In genomic region chr5:54733101-54733500, GRCh38 we compare ENCODE assay signal across 30 cellular contexts.
"Had no signal": no experiment of that assay in that cellular context is flagged by ENCODE, and none has a peak within 500 bp of the region (broad histone marks: within the 10 kb centered on the region; RNA-seq: fewer than 3 reads in every experiment).

No MANE protein-coding gene starts in this region.

- H3K9me3 Mint-ChIP-seq: immature natural killer cell; naive thymus-derived CD8-positive, alpha-beta T cell; nephron; neural crest cell; stimulated activated effector memory CD8-positive, alpha-beta T cell treated with anti-CD3 and anti-CD28 coated beads, Interleukin-12 subunit alpha, Interleukin-12 subunit beta, amount 100 ng/mL, for 72 hours had no signal

- H3K27ac Mint-ChIP-seq: immature natural killer cell; naive thymus-derived CD8-positive, alpha-beta T cell; nephron; stimulated activated effector memory CD8-positive, alpha-beta T cell treated with anti-CD3 and anti-CD28 coated beads, Interleukin-12 subunit alpha, Interleukin-12 subunit beta, amount 100 ng/mL, for 72 hours had no signal

- H3K36me3 Mint-ChIP-seq: naive thymus-derived CD8-positive, alpha-beta T cell; stimulated activated effector memory CD8-positive, alpha-beta T cell treated with anti-CD3 and anti-CD28 coated beads, Interleukin-12 subunit alpha, Interleukin-12 subunit beta, amount 100 ng/mL, for 72 hours had no signal

- H3K27me3 ChIP-seq: heart left ventricle, neutrophil, ovary, suprapubic skin, tibial artery, upper lobe of right lung had no signal

- H3K4me3 Mint-ChIP-seq: immature natural killer cell; naive thymus-derived CD8-positive, alpha-beta T cell; nephron; neural crest cell; stimulated activated effector memory CD8-positive, alpha-beta T cell treated with anti-CD3 and anti-CD28 coated beads, Interleukin-12 subunit alpha, Interleukin-12 subunit beta, amount 100 ng/mL, for 72 hours had no signal

- H3K4me3 ChIP-seq: heart left ventricle, left ventricle myocardium inferior, lung, ovary, prostate gland, skin epidermis, suprapubic skin, thoracic aorta, tibial artery, upper lobe of right lung had no signal

- H3K36me3 ChIP-seq: heart left ventricle, left ventricle myocardium inferior, neutrophil, ovary, prostate gland, suprapubic skin, thoracic aorta, tibial artery, upper lobe of right lung had no signal

- H3K4me1 Mint-ChIP-seq: immature natural killer cell; naive thymus-derived CD8-positive, alpha-beta T cell; nephron; neural crest cell had no signal

- DNase-seq: heart left ventricle; hypothalamus; immature natural killer cell; kidney; left ventricle myocardium inferior; naive thymus-derived CD8-positive, alpha-beta T cell; occipital lobe; ovary; posterior cingulate gyrus; retina; right cardiac atrium; stimulated activated CD4-positive, alpha-beta T cell treated with anti-CD3 and anti-CD28 coated beads, Interleukin-12 subunit alpha, Interleukin-12 subunit beta, amount 100 ng/mL, for 4 hours; stimulated activated CD4-positive, alpha-beta T cell treated with anti-CD3 and anti-CD28 coated beads, Interleukin-15, amount 100 ng/mL, for 24 hours; stimulated activated CD4-positive, alpha-beta T cell treated with anti-CD3 and anti-CD28 coated beads, Interleukin-4, amount 100 ng/mL, for 24 hours; stimulated activated naive CD4-positive, alpha-beta T cell treated with Interleukin-2 at 50 U/mL for 16 hours; tibial artery; trophoblast cell; upper lobe of right lung had no signal

- H3K9me3 ChIP-seq: heart left ventricle, left ventricle myocardium inferior, neutrophil, ovary, prostate gland, suprapubic skin, thoracic aorta, tibial artery, upper lobe of right lung had no signal

- H3K4me1 ChIP-seq: prostate gland, tibial artery, upper lobe of right lung had no signal

- H3K27ac ChIP-seq: heart left ventricle, left ventricle myocardium inferior, neutrophil, ovary, prostate gland, skin epidermis, suprapubic skin, thoracic aorta, tibial artery, upper lobe of right lung had no signal

- FAIRE-seq: islet of Langerhans, kidney, urothelium cell line had no signal

- ATAC-seq: heart left ventricle; naive thymus-derived CD8-positive, alpha-beta T cell; right cardiac atrium; sciatic nerve; stimulated activated effector memory CD8-positive, alpha-beta T cell treated with anti-CD3 and anti-CD28 coated beads, Interleukin-12 subunit alpha, Interleukin-12 subunit beta, amount 100 ng/mL, for 72 hours; upper lobe of right lung had no signal
